Comparison of ENCODE assay signal across 8 cellular contexts in genomic region chrX:130975947-130976346, GRCh38.
DNase-seq lines count a peak whose midpoint lies in the region; ATAC-seq and TF ChIP-seq lines count a peak whose summit lies in the region.

No MANE protein-coding gene starts in this region.

- no peak overlapping the region for H3K27ac ChIP-seq in Karpas-422 (ENCODE audit: low read length)
- no peak overlapping the region for H3K27ac ChIP-seq in SJCRH30

- H3K27me3 Mint-ChIP-seq in effector memory CD8-positive, alpha-beta T cell: no peaks in the 10 kb centered on the region
- H3K27me3 Mint-ChIP-seq in nephron progenitor cell (ENCODE audit: low read depth, poor library complexity): peaks cover 8% of the 10 kb centered on the region

- H4K20me1 ChIP-seq in Karpas-422 (ENCODE audit: insufficient read depth, low read depth, low read length): no peaks in the 10 kb centered on the region

- H3K4me1 ChIP-seq in Karpas-422 (ENCODE audit: low read length) (no peaks in the 10 kb centered on the region), SJCRH30 (no peaks in the 10 kb centered on the region)

- no peaks in the 10 kb centered on the region for H3K9me2 ChIP-seq in Karpas-422 (replicated peaks; ENCODE audit: insufficient read depth, low read length)

- DNase-seq in DMS 273 (lab: John Stamatoyannopoulos, UW; ENCODE audit: unreplicated experiment): peak; percentile 82
- no peak for DNase-seq in DMS 273 treated with DMSO at 0.1 percent for 48 hours (lab: John Stamatoyannopoulos, UW)
- DNase-seq in Karpas-422: peak; percentile 77
- peak; percentile 35 to 70 for DNase-seq in SJCRH30
- DNase-seq in effector memory CD8-positive, alpha-beta T cell: peak in 2 of 3 experiments; percentile 1 to 4
- peak; percentile 64 for DNase-seq in nephron progenitor cell

- H3K79me2 ChIP-seq in Karpas-422 (ENCODE audit: low read length): no peaks in the 10 kb centered on the region

- H3K4me1 Mint-ChIP-seq in effector memory CD8-positive, alpha-beta T cell (ENCODE audit: low read depth in 2 of 2): no peaks in the 10 kb centered on the region
- no peaks in the 10 kb centered on the region for H3K4me1 Mint-ChIP-seq in nephron progenitor cell

- H3K4me2 ChIP-seq in Karpas-422 (ENCODE audit: low read depth, low read length, poor library complexity, severe bottlenecking): peak overlapping the region; percentile 17

- peaks cover 3% of the 10 kb centered on the region for H3K36me3 Mint-ChIP-seq in effector memory CD8-positive, alpha-beta T cell (ENCODE audit: insufficient read depth)
- no peaks in the 10 kb centered on the region for H3K36me3 Mint-ChIP-seq in nephron progenitor cell (ENCODE audit: low read depth)

- H2AFZ ChIP-seq in Karpas-422 (ENCODE audit: low read length): no peak overlapping the region

- ATAC-seq in GM19463 (IDR thresholded peaks at IDR 0.05; ENCODE audit: unreplicated experiment): peak; percentile 76
- peak; percentile 62 for ATAC-seq in effector memory CD8-positive, alpha-beta T cell (replicated peaks)
- ATAC-seq in HG03139 (IDR thresholded peaks at IDR 0.05; ENCODE audit: unreplicated experiment): no peak

- no peak overlapping the region for H3K9ac ChIP-seq in Karpas-422 (ENCODE audit: low read length)

- no peaks in the 10 kb centered on the region for H3K27me3 ChIP-seq in Karpas-422 (ENCODE audit: low read length)
- H3K27me3 ChIP-seq in SJCRH30: no peaks in the 10 kb centered on the region

- no peak overlapping the region for H3K4me3 Mint-ChIP-seq in effector memory CD8-positive, alpha-beta T cell
- H3K4me3 Mint-ChIP-seq in nephron progenitor cell: no peak overlapping the region

- TF ChIP-seq CTCF in nephron progenitor cell (IDR thresholded peaks at IDR 0.05): peak; percentile 73

- H3K4me3 ChIP-seq in Karpas-422 (ENCODE audit: low read length) (no peak overlapping the region), SJCRH30 (no peak overlapping the region)

- no peak overlapping the region for H3K27ac Mint-ChIP-seq in effector memory CD8-positive, alpha-beta T cell
- H3K27ac Mint-ChIP-seq in nephron progenitor cell: no peak overlapping the region

- H3K9me3 ChIP-seq in Karpas-422 (ENCODE audit: low read length) (no peaks in the 10 kb centered on the region), SJCRH30 (replicated peaks) (no peaks in the 10 kb centered on the region)

- H3K36me3 ChIP-seq in Karpas-422 (ENCODE audit: insufficient read depth, low read length) (no peaks in the 10 kb centered on the region), SJCRH30 (no peaks in the 10 kb centered on the region)

- H3K9me3 Mint-ChIP-seq in effector memory CD8-positive, alpha-beta T cell: no peaks in the 10 kb centered on the region
- H3K9me3 Mint-ChIP-seq in nephron progenitor cell: no peaks in the 10 kb centered on the region
